ENCODE assay signal across 1 cellular context in genomic region chr4:184733654-184734524, GRCh38.
TF ChIP-seq lines count a peak whose summit lies in the region.

Gene CENPU (minus strand): TSS chr4:184734096. CDS start chr4:184734062, 34 bp downstream.

TF ChIP-seq in HEK293, 187 proteins besides CTCF, POLR2A, EP300 and RAD21 (continued from another document):
- no peak; the same call in 1 of the 2 replicates for TF ChIP-seq REST (tag by site-specific recombination; IDR thresholded peaks at IDR 0.05)
- TF ChIP-seq GFI1B (tag by site-specific recombination; IDR thresholded peaks at IDR 0.05) = no peak
- peak; percentile 79; the same call in 1 of the 2 replicates for TF ChIP-seq TSHZ1 (tag by site-specific recombination; IDR thresholded peaks at IDR 0.05; ENCODE audit: borderline replicate concordance)
- peak; percentile 95 for TF ChIP-seq ZXDB (tag by site-specific recombination; IDR thresholded peaks at IDR 0.05)
- peak; percentile 27; the same call in 1 of the 2 replicates for TF ChIP-seq PRDM4 (tag by site-specific recombination; IDR thresholded peaks at IDR 0.05)
- TF ChIP-seq ZNF623 (tag by site-specific recombination; IDR thresholded peaks at IDR 0.05) = peak; percentile 33; the same call in 1 of the 2 replicates
- TF ChIP-seq ZNF2 (tag by site-specific recombination; IDR thresholded peaks at IDR 0.05) = peak; percentile 55; the same call in 1 of the 2 replicates
- peak; percentile 90; the same call in 1 of the 2 replicates for TF ChIP-seq ZNF561 (tag by site-specific recombination; IDR thresholded peaks at IDR 0.05; ENCODE audit: borderline replicate concordance)
- peak; percentile 70 for TF ChIP-seq WT1 (tag by site-specific recombination; IDR thresholded peaks at IDR 0.05)
- TF ChIP-seq ZNF677 (tag by site-specific recombination; IDR thresholded peaks at IDR 0.05) = peak; percentile 85
- TF ChIP-seq PRDM2 (tag by site-specific recombination; IDR thresholded peaks at IDR 0.05; ENCODE audit: borderline replicate concordance) = no peak
- TF ChIP-seq REPIN1 (tag by site-specific recombination; IDR thresholded peaks at IDR 0.05; ENCODE audit: low read depth) = peak; percentile 16; the same call in 1 of the 2 replicates
- TF ChIP-seq KLF1 (tag by site-specific recombination; IDR thresholded peaks at IDR 0.05) = peak; percentile 44; the same call in 1 of the 2 replicates
- peak; percentile 94 for TF ChIP-seq KLF8 (tag by site-specific recombination; IDR thresholded peaks at IDR 0.05)
- TF ChIP-seq ZSCAN18 (tag by site-specific recombination; IDR thresholded peaks at IDR 0.05) = peak; percentile 92; the same call in 1 of the 2 replicates
- TF ChIP-seq ZNF184 (tag by site-specific recombination; IDR thresholded peaks at IDR 0.05) = peak; percentile 89; the same call in 1 of the 2 replicates
- peak; percentile 82; the same call in 1 of the 2 replicates for TF ChIP-seq INSM2 (tag by site-specific recombination; IDR thresholded peaks at IDR 0.05)
- TF ChIP-seq ZNF394 (tag by site-specific recombination; IDR thresholded peaks at IDR 0.05; ENCODE audit: borderline replicate concordance) = peak; percentile 73; the same call in 1 of the 2 replicates
- TF ChIP-seq ZNF18 (tag by site-specific recombination; IDR thresholded peaks at IDR 0.05) = no peak
- TF ChIP-seq ZBTB20 (tag by site-specific recombination; IDR thresholded peaks at IDR 0.05) = no peak
- peak; percentile 88 for TF ChIP-seq KLF10 (tag by site-specific recombination; IDR thresholded peaks at IDR 0.05)
- no peak for TF ChIP-seq ZNF354C (tag by site-specific recombination; IDR thresholded peaks at IDR 0.05; ENCODE audit: borderline replicate concordance, low read depth)
- TF ChIP-seq ZBTB6 (tag by site-specific recombination; IDR thresholded peaks at IDR 0.05) = peak; percentile 98
- peak; percentile 89 for TF ChIP-seq ZSCAN30 (tag by site-specific recombination; IDR thresholded peaks at IDR 0.05)
- peak; percentile 98 for TF ChIP-seq SP3 (tag by site-specific recombination; IDR thresholded peaks at IDR 0.05)
- TF ChIP-seq IKZF3 (tag by site-specific recombination; IDR thresholded peaks at IDR 0.05) = peak; percentile 78
- no peak for TF ChIP-seq ZNF221 (tag by site-specific recombination; IDR thresholded peaks at IDR 0.05; ENCODE audit: borderline replicate concordance)
- no peak for TF ChIP-seq ZNF747 (tag by site-specific recombination; IDR thresholded peaks at IDR 0.05)
- peak; percentile 69 for TF ChIP-seq EGR2 (tag by site-specific recombination; IDR thresholded peaks at IDR 0.05; ENCODE audit: low read depth)
- no peak for TF ChIP-seq BCL11B (tag by site-specific recombination; IDR thresholded peaks at IDR 0.05; ENCODE audit: low read depth)
TF ChIP-seq in HEK293: peak in this region for 70.
